Comparison of ENCODE assay signal across 16 cellular contexts in the genomic region with DNA sequence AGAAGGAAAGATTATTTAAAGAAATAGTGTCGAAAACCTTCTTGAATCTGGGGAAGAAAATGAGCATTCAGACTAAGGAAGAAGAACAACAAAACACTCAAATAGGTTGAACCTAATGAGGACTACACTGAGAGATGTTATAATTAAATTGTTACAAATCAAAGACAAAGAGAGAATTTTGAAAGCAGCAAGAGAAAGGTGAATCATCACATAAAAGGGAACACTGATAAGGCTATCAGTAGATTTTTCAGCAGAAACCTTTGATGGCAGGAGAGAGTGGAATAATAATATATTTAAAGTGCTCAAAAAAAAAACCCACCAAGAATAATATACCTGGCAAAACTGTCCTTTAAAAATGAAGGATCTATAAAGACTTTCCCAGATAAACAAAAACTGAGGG.
DNase-seq lines count a peak whose midpoint lies in the region; ATAC-seq and TF ChIP-seq lines count a peak whose summit lies in the region.
"Had no signal": no experiment of that assay in that cellular context is flagged by ENCODE, and none has a peak within 500 bp of the region (broad histone marks: within the 10 kb centered on the region; RNA-seq: fewer than 3 reads in every experiment).

No MANE protein-coding gene starts in this region.

- no peak overlapping the region for H3K4me3 ChIP-seq in PC-9
- H3K4me3 ChIP-seq: BLaER1 treated with 17β-estradiol and CSF1 and Interleukin-3, amounts not matched to agents 10 nM and 100 nM; GM23248; HAP-1 had no signal

- H3K27ac ChIP-seq in PC-9 = no peak overlapping the region
- H3K27ac ChIP-seq: BLaER1 treated with 17β-estradiol and CSF1 and Interleukin-3, amounts not matched to agents 10 nM and 100 nM; GM23248; HL-60 had no signal

- no peaks in the 10 kb centered on the region for H3K4me1 Mint-ChIP-seq in activated naive CD4-positive, alpha-beta T cell treated with anti-CD3 and anti-CD28 coated beads, Interleukin-2, amount 50 U/mL, for 24 hours
- H3K4me1 Mint-ChIP-seq in activated naive CD4-positive, alpha-beta T cell treated with anti-CD3 and anti-CD28 coated beads, Interleukin-2, amount 10 ng/mL, durations not matched to agents 7 days and 5 days = no peaks in the 10 kb centered on the region
- H3K4me1 Mint-ChIP-seq: B cell had no signal

- TF ChIP-seq CTCF in PC-9 (conservative IDR thresholded peaks at IDR 0.05) = no peak

- H3K9me2 ChIP-seq in PC-9 (ENCODE audit: insufficient read depth) = no peaks in the 10 kb centered on the region

- H3K27ac Mint-ChIP-seq in activated naive CD4-positive, alpha-beta T cell treated with anti-CD3 and anti-CD28 coated beads, Interleukin-2, amount 50 U/mL, for 24 hours = peak overlapping the region; percentile 4
- no peak overlapping the region for H3K27ac Mint-ChIP-seq in activated naive CD4-positive, alpha-beta T cell treated with anti-CD3 and anti-CD28 coated beads, Interleukin-2, amount 10 ng/mL, durations not matched to agents 7 days and 5 days
- H3K27ac Mint-ChIP-seq: B cell; CD8-positive, alpha-beta T cell; HFFc6 had no signal

- no peak overlapping the region for H3K4me3 Mint-ChIP-seq in activated naive CD4-positive, alpha-beta T cell treated with anti-CD3 and anti-CD28 coated beads, Interleukin-2, amount 50 U/mL, for 24 hours
- no peak overlapping the region for H3K4me3 Mint-ChIP-seq in activated naive CD4-positive, alpha-beta T cell treated with anti-CD3 and anti-CD28 coated beads, Interleukin-2, amount 10 ng/mL, durations not matched to agents 7 days and 5 days
- H3K4me3 Mint-ChIP-seq: B cell; CD8-positive, alpha-beta T cell; HFFc6 had no signal

- BruUV-seq in PC-9 (replicated peaks; lab: Mats Ljungman, UMichigan) = no TSS peak

- H3K4me2 ChIP-seq in PC-9 = no peak overlapping the region
- H3K4me2 ChIP-seq: BLaER1 treated with 17β-estradiol and CSF1 and Interleukin-3, amounts not matched to agents 10 nM and 100 nM had no signal

- no peaks in the 10 kb centered on the region for H4K20me1 ChIP-seq in PC-9 (ENCODE audit: insufficient read depth)
- H4K20me1 ChIP-seq: BLaER1 treated with 17β-estradiol and CSF1 and Interleukin-3, amounts not matched to agents 10 nM and 100 nM had no signal

- H2AFZ ChIP-seq in PC-9 = no peak overlapping the region
- H2AFZ ChIP-seq: GM23248 had no signal

- H3K36me3 ChIP-seq in PC-9 (ENCODE audit: low read depth) = no peaks in the 10 kb centered on the region
- H3K36me3 ChIP-seq: BLaER1 treated with 17β-estradiol and CSF1 and Interleukin-3, amounts not matched to agents 10 nM and 100 nM; HAP-1 had no signal

- H3K27me3 Mint-ChIP-seq in activated naive CD4-positive, alpha-beta T cell treated with anti-CD3 and anti-CD28 coated beads, Interleukin-2, amount 50 U/mL, for 24 hours = no peaks in the 10 kb centered on the region
- H3K27me3 Mint-ChIP-seq in activated naive CD4-positive, alpha-beta T cell treated with anti-CD3 and anti-CD28 coated beads, Interleukin-2, amount 10 ng/mL, durations not matched to agents 7 days and 5 days = no peaks in the 10 kb centered on the region
- H3K27me3 Mint-ChIP-seq: B cell had no signal

- CTCF ChIA-PET in activated naive CD4-positive, alpha-beta T cell treated with anti-CD3 and anti-CD28 coated beads, Interleukin-2, amount 10 ng/mL, durations not matched to agents 7 days and 5 days (lab: Charles Lee) = no interaction called here
- CTCF ChIA-PET in PC-9 (lab: Charles Lee) = no interaction called here

- H3F3A ChIP-seq in PC-9 (ENCODE audit: insufficient read depth, low read depth) = no peaks in the 10 kb centered on the region

- H3K4me1 ChIP-seq in PC-9 (replicated peaks; ENCODE audit: insufficient read depth) = no peaks in the 10 kb centered on the region
- H3K4me1 ChIP-seq: BLaER1 treated with 17β-estradiol and CSF1 and Interleukin-3, amounts not matched to agents 10 nM and 100 nM; HAP-1 had no signal

- H3K27me3 ChIP-seq in PC-9 (ENCODE audit: insufficient read depth, low read depth) = no peaks in the 10 kb centered on the region
- H3K27me3 ChIP-seq: BLaER1 treated with 17β-estradiol and CSF1 and Interleukin-3, amounts not matched to agents 10 nM and 100 nM had no signal

- no peak for DNase-seq in activated naive CD4-positive, alpha-beta T cell treated with anti-CD3 and anti-CD28 coated beads, Interleukin-2, amount 10 ng/mL, durations not matched to agents 7 days and 5 days
- peak; percentile 28 for DNase-seq in KBM-7
- peak; percentile 13 for DNase-seq in amniotic epithelial cell (ENCODE audit: low read depth)
- no peak for DNase-seq in PC-9
- DNase-seq: Calu3; CD8-positive, alpha-beta T cell; DMS79 treated with DMSO at 0.1 percent for 48 hours; GF-D8; GM23248; HFFc6 had no signal

- in situ Hi-C loops in KBM-7 (cut with MboI; ENCODE audit: low pct_unique_long_range_greater_than_20kb, low sequenced_read_pairs) = no loop called here

- H3K9me3 ChIP-seq in PC-9 (ENCODE audit: insufficient read depth, low read depth) = no peaks in the 10 kb centered on the region
- H3K9me3 ChIP-seq: HAP-1 had no signal

- ATAC-seq in GM19324 (IDR thresholded peaks at IDR 0.05; ENCODE audit: low FRiP score, unreplicated experiment) = no peak
- ATAC-seq: CD8-positive, alpha-beta T cell had no signal

- H3K9me3 Mint-ChIP-seq in activated naive CD4-positive, alpha-beta T cell treated with anti-CD3 and anti-CD28 coated beads, Interleukin-2, amount 50 U/mL, for 24 hours = peaks cover 15% of the 10 kb centered on the region
- peaks cover 3% of the 10 kb centered on the region for H3K9me3 Mint-ChIP-seq in activated naive CD4-positive, alpha-beta T cell treated with anti-CD3 and anti-CD28 coated beads, Interleukin-2, amount 10 ng/mL, durations not matched to agents 7 days and 5 days

- POLR2A ChIA-PET in PC-9 (lab: Charles Lee; ENCODE audit: unreplicated experiment) = no interaction called here

- no peaks in the 10 kb centered on the region for H3K79me2 ChIP-seq in PC-9 (ENCODE audit: low read depth)

- intact Hi-C loops in PC-9 (cut with micrococcal nuclease; ENCODE audit: unreplicated experiment) = no loop called here

- peaks cover 3% of the 10 kb centered on the region for H3K36me3 Mint-ChIP-seq in activated naive CD4-positive, alpha-beta T cell treated with anti-CD3 and anti-CD28 coated beads, Interleukin-2, amount 50 U/mL, for 24 hours
- H3K36me3 Mint-ChIP-seq in activated naive CD4-positive, alpha-beta T cell treated with anti-CD3 and anti-CD28 coated beads, Interleukin-2, amount 10 ng/mL, durations not matched to agents 7 days and 5 days = no peaks in the 10 kb centered on the region
- H3K36me3 Mint-ChIP-seq: CD8-positive, alpha-beta T cell had no signal

Comparison
In these comparisons a context has a peak if more than half of its experiments do, and no peak if none do; other contexts are left out.
1. DNase-seq: peak in KBM-7 (single experiment) and amniotic epithelial cell (single experiment); none in activated naive CD4-positive, alpha-beta T cell treated with anti-CD3 and anti-CD28 coated beads, Interleukin-2, amount 10 ng/mL, durations not matched to agents 7 days and 5 days (single experiment) and PC-9 (0 of 2).